ENCODE assay signal across 1 cellular context in the genomic region with DNA sequence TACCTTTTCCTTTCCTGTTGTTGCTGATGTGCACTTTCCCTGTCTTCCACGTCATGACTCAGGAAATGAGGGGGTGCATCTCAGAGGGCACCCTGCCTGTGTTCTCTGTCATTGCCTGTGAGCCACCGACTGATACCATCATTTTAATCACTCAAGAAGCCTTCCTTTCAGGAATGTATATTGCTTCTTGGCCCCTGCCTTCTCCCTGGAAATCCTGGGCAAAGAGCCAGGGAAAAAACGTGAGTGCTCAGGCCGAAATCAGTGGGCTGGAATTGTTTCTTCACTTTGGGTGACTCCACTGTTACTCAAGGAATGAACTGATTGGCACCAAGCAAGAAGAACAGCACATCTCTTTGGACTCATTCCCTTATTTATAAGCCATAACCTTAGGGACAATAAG.
TF ChIP-seq lines count a peak whose summit lies in the region.

No MANE protein-coding gene starts in this region.

TF ChIP-seq in Ishikawa, 13 proteins besides CTCF, POLR2A, EP300 and RAD21 (continued from another document):
- TF ChIP-seq, protein P1, sequence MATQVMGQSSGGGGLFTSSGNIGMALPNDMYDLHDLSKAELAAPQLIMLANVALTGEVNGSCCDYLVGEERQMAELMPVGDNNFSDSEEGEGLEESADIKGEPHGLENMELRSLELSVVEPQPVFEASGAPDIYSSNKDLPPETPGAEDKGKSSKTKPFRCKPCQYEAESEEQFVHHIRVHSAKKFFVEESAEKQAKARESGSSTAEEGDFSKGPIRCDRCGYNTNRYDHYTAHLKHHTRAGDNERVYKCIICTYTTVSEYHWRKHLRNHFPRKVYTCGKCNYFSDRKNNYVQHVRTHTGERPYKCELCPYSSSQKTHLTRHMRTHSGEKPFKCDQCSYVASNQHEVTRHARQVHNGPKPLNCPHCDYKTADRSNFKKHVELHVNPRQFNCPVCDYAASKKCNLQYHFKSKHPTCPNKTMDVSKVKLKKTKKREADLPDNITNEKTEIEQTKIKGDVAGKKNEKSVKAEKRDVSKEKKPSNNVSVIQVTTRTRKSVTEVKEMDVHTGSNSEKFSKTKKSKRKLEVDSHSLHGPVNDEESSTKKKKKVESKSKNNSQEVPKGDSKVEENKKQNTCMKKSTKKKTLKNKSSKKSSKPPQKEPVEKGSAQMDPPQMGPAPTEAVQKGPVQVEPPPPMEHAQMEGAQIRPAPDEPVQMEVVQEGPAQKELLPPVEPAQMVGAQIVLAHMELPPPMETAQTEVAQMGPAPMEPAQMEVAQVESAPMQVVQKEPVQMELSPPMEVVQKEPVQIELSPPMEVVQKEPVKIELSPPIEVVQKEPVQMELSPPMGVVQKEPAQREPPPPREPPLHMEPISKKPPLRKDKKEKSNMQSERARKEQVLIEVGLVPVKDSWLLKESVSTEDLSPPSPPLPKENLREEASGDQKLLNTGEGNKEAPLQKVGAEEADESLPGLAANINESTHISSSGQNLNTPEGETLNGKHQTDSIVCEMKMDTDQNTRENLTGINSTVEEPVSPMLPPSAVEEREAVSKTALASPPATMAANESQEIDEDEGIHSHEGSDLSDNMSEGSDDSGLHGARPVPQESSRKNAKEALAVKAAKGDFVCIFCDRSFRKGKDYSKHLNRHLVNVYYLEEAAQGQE (IDR thresholded peaks at IDR 0.05; ENCODE audit: low read depth): no peak
- TF ChIP-seq EGR1 (IDR thresholded peaks at IDR 0.05): no peak
- TF ChIP-seq CEBPB (IDR thresholded peaks at IDR 0.05): peak; percentile 51; the same call in 1 of the 2 replicates
